In genomic region chr5:61322738-61323429, GRCh38 we compare ENCODE assay signal across 14 cellular contexts. TPM values are rescaled to one million over a fixed set of nuclear protein-coding genes. Genes with fewer than 3 reads are reported as not detected.
A peak's percentile ranks its signal among the peaks of the same experiment; 100 is the strongest.
DNase-seq lines count a peak whose midpoint lies in the region; ATAC-seq and TF ChIP-seq lines count a peak whose summit lies in the region.
"Had no signal": no experiment of that assay in that cellular context is flagged by ENCODE, and none has a peak within 500 bp of the region (broad histone marks: within the 10 kb centered on the region; RNA-seq: fewer than 3 reads in every experiment).

No MANE protein-coding gene starts in this region.

- H3K4me1 ChIP-seq in lung (ENCODE audit: control insufficient read depth in 2 of 2, insufficient read depth in 2 of 2, low read length in 2 of 2) = peaks cover 5 to 13% of the 10 kb centered on the region in 2 donors
- H3K4me1 ChIP-seq: uterus had no signal

- no peaks in the 10 kb centered on the region for H3K27me3 ChIP-seq in lung (ENCODE audit: control insufficient read depth, insufficient read depth)
- H3K27me3 ChIP-seq in WERI-Rb-1 (ENCODE audit: insufficient read depth, low read depth, severe bottlenecking) = no peaks in the 10 kb centered on the region
- H3K27me3 ChIP-seq: uterus had no signal

- WGBS in lung, 2 donors = 39 to 45% methylated on average over 4 of the region's 4 CpGs

- peak; percentile 33 for DNase-seq in Ammon's horn (ENCODE audit: low spot score)
- peak; percentile 84 for DNase-seq in LHCN-M2 (ENCODE audit: low read depth)
- DNase-seq in cardiac fibroblast (ENCODE audit: low read depth in 2 of 2) = peak; percentile 65 to 76
- peak; percentile 69 for DNase-seq in lung (ENCODE audit: low spot score)
- DNase-seq in epidermal melanocyte (ENCODE audit: insufficient read length, low spot score) = no peak
- DNase-seq in WERI-Rb-1 = no peak
- no peak for DNase-seq in NCI-H345 (lab: John Stamatoyannopoulos, UW)
- DNase-seq: amniotic stem cell; effector memory CD4-positive, alpha-beta T cell; GDM1; stimulated activated CD4-positive, alpha-beta T cell treated with anti-CD3 and anti-CD28 coated beads, Interleukin-12 subunit alpha, Interleukin-12 subunit beta, amount 100 ng/mL, for 4 hours; uterus had no signal

- H3K36me3 ChIP-seq in lung (ENCODE audit: control insufficient read depth in 2 of 2, insufficient read depth in 2 of 2, low read length in 2 of 2) (no peaks in the 10 kb centered on the region), WERI-Rb-1 (no peaks in the 10 kb centered on the region)
- H3K36me3 ChIP-seq: uterus had no signal

- TF ChIP-seq CTCF in cardiac fibroblast (IDR thresholded peaks at IDR 0.05; ENCODE audit: low read depth, low read length) (no peak), lung (IDR thresholded peaks at IDR 0.05; ENCODE audit: control extremely low read depth, extremely low read depth) (no peak), WERI-Rb-1 (IDR thresholded peaks at IDR 0.05; ENCODE audit: low read depth, low read length) (no peak)

- no peaks in the 10 kb centered on the region for H3K9me3 ChIP-seq in lung (ENCODE audit: control insufficient read depth in 2 of 2, insufficient read depth in 1 of 2, low read length in 1 of 2)
- H3K9me3 ChIP-seq in WERI-Rb-1 (ENCODE audit: severe bottlenecking) = no peaks in the 10 kb centered on the region
- H3K9me3 ChIP-seq: uterus had no signal

- ATAC-seq in lung (ENCODE audit: insufficient read depth, low FRiP score) (peak; percentile 75), HG03342 (IDR thresholded peaks at IDR 0.05; ENCODE audit: unreplicated experiment) (no peak)
- ATAC-seq: natural killer cell treated with Interleukin-12 subunit alpha and Interleukin-12 subunit beta and Interleukin-15 and Interleukin-18, amount 100 ng/mL, for 72 hours had no signal

- H3K4me3 ChIP-seq in cardiac fibroblast (replicated peaks in 1 of 2; ENCODE audit: low read depth in 2 of 2, low read length in 2 of 2) (no peak overlapping the region), lung (no peak overlapping the region), WERI-Rb-1 (ENCODE audit: low read depth, low read length) (no peak overlapping the region)
- H3K4me3 ChIP-seq: uterus had no signal

- peak overlapping the region in 1 of 2 donors; percentile 37 for H3K27ac ChIP-seq in lung (ENCODE audit: low read depth in 1 of 2, low read length in 1 of 2)
- H3K27ac ChIP-seq in WERI-Rb-1 = no peak overlapping the region
- H3K27ac ChIP-seq: uterus had no signal

RNA-seq across cellular contexts. Expression of gene ZSWIM6, which starts 9.2 kb away (rescaled TPM):
- 10.0 and 12.1 TPM in 2 replicates for total RNA-seq in LHCN-M2 (2014; rRNA removed)
- polyA plus RNA-seq in LHCN-M2 (2012) = 10.5 TPM
- total RNA-seq in lung = 10 to 100 TPM; 18.3 to 21.6 TPM
- 1 to 10 TPM; 5.9 to 8.2 TPM for polyA plus RNA-seq in lung

Comparison
In these comparisons a context has a peak if more than half of its experiments do, and no peak if none do; other contexts are left out.
1. DNase-seq: peak in Ammon's horn (single experiment), LHCN-M2 (single experiment), cardiac fibroblast (2 of 2) and lung (single experiment); none in epidermal melanocyte (single experiment), WERI-Rb-1 (single experiment) and NCI-H345 (single experiment).